In the genomic region with DNA sequence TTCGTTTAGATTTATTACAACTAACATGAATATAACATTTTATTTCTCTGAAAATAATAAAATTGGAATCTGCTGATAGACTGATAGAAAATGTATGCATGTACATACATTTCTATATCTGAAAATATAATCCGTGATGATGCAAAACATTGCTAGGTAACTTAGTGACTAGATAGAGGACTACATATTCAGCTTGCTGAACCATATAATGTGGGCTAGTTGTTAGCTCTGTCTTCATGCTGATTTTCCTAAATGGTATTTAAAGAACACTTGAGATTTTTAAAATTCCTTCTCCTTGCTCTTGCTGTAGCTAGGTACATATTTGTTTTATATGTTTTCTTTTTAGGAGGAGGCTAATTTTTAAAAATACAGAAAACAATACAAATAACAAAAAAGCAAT, we compare ENCODE assay signal across 10 cellular contexts. TPM values are rescaled to one million over a fixed set of nuclear protein-coding genes. Genes with fewer than 3 reads are reported as not detected.
"Had no signal": no experiment of that assay in that cellular context is flagged by ENCODE, and none has a peak within 500 bp of the region (broad histone marks: within the 10 kb centered on the region; RNA-seq: fewer than 3 reads in every experiment).

No MANE protein-coding gene starts in this region.

- DNase-seq: GM23248, GOT3, H7, HFFc6, IMR-90 had no signal

- H3K9me3 ChIP-seq: HAP-1 had no signal

- H2AFZ ChIP-seq: GM23248 had no signal

- H3K9ac ChIP-seq: GM23248 had no signal

- ATAC-seq: HCT116, K562 had no signal

- H3K4me3 ChIP-seq: GM23248, HAP-1, K562 had no signal

- H3K4me1 ChIP-seq: HAP-1 had no signal

- H3K27ac ChIP-seq: GM23248 had no signal

- H3K36me3 ChIP-seq: HAP-1 had no signal

RNA-seq across cellular contexts. Expression of a gene that starts 38.4 kb away (rescaled TPM):
- total RNA-seq: GM23248, H4, H7, HFFc6, HT-29, IMR-90 had no signal
